ENCODE assay signal across 10 cellular contexts in the genomic region with DNA sequence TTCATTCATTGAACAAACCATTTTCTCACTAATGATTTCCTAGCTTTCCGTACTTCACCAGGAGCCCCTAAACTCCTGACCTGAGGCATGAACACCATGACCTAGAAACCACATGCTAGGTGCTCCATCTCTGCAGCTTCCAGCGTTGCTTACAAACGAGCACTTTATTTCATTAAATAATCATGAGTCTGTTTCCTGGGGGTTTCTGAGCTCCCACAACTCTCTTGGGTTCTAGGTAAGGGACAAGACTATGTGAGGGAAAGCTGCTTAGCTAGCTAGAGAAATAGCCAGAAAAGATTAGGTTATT. TPM values are rescaled to one million over a fixed set of nuclear protein-coding genes. Genes with fewer than 3 reads are reported as not detected.
DNase-seq lines count a peak whose midpoint lies in the region; ATAC-seq, FAIRE-seq and TF ChIP-seq lines count a peak whose summit lies in the region.
"Had no signal": no experiment of that assay in that cellular context is flagged by ENCODE, and none has a peak within 500 bp of the region (broad histone marks: within the 10 kb centered on the region; RNA-seq: fewer than 3 reads in every experiment).

No MANE protein-coding gene starts in this region.

- H3K4me1 Mint-ChIP-seq in CD8-positive, alpha-beta memory T cell, result peaks cover 58 to 69% (median 68%) of the 10 kb centered on the region in 3 donors
- H3K4me1 Mint-ChIP-seq in osteocyte (ENCODE audit: unreplicated experiment), result peaks cover 33% of the 10 kb centered on the region

- no peak for ATAC-seq in HG02938 (IDR thresholded peaks at IDR 0.05; ENCODE audit: unreplicated experiment)

- no peaks in the 10 kb centered on the region for H3K27me3 ChIP-seq in CD8-positive, alpha-beta memory T cell (ENCODE audit: insufficient read depth, low read length, poor library complexity, severe bottlenecking)
- H3K27me3 ChIP-seq in endothelial cell of umbilical vein (ENCODE audit: control insufficient read depth in 2 of 2, insufficient read depth in 2 of 2, low read length in 2 of 2), result no peaks in the 10 kb centered on the region

- no peaks in the 10 kb centered on the region for H3K9me1 ChIP-seq in endothelial cell of umbilical vein (replicated peaks; ENCODE audit: control insufficient read depth, extremely low read depth, insufficient read depth, low read length)

- H3K4me2 ChIP-seq in OCI-LY7 (ENCODE audit: low read length) (peak overlapping the region; percentile 99), endothelial cell of umbilical vein (ENCODE audit: insufficient read depth, low read length) (peak overlapping the region; percentile 97)

- peak; percentile 50 for TF ChIP-seq CTCF in OCI-LY7 (conservative IDR thresholded peaks at IDR 0.05; ENCODE audit: low read length)
- TF ChIP-seq CTCF in endothelial cell of umbilical vein (IDR thresholded peaks at IDR 0.05; ENCODE audit: extremely low read depth in 1 of 2, insufficient read depth in 1 of 2, low read depth in 1 of 2, low read length in 2 of 2), result no peak
- no peak for TF ChIP-seq CTCF in osteocyte (IDR thresholded peaks at IDR 0.05)

- H2AFZ ChIP-seq in OCI-LY7 (ENCODE audit: low read length), result no peak overlapping the region
- no peak overlapping the region for H2AFZ ChIP-seq in endothelial cell of umbilical vein (ENCODE audit: low read depth, low read length)

- peaks cover 16% of the 10 kb centered on the region for H4K20me1 ChIP-seq in OCI-LY7 (ENCODE audit: insufficient read depth, low read length)
- no peaks in the 10 kb centered on the region for H4K20me1 ChIP-seq in endothelial cell of umbilical vein (replicated peaks; ENCODE audit: control insufficient read depth, extremely low read depth, insufficient read depth, low read length)

- H3K27ac Mint-ChIP-seq in CD8-positive, alpha-beta memory T cell, result peak overlapping the region; percentile 79 to 95 (median 92)
- peak overlapping the region; percentile 94 for H3K27ac Mint-ChIP-seq in osteocyte (ENCODE audit: unreplicated experiment)

- no peaks in the 10 kb centered on the region for H3K27me3 Mint-ChIP-seq in CD8-positive, alpha-beta memory T cell
- H3K27me3 Mint-ChIP-seq in osteocyte (ENCODE audit: unreplicated experiment), result no peaks in the 10 kb centered on the region

- peaks cover 0 to 18% (median 0%) of the 10 kb centered on the region in 3 donors for H3K36me3 Mint-ChIP-seq in CD8-positive, alpha-beta memory T cell
- H3K36me3 Mint-ChIP-seq in osteocyte (ENCODE audit: unreplicated experiment), result no peaks in the 10 kb centered on the region

- CTCF ChIA-PET in CD8-positive, alpha-beta memory T cell (lab: Charles Lee), result interaction anchor here (0.8 to 7.8 kb wide), 6 partner anchors 19 to 115 kb away, joined by 3 to 95 read pairs (median 11); a partner anchor contains a TSS
- CTCF ChIA-PET in OCI-LY7 (lab: Charles Lee; ENCODE audit: unreplicated experiment), result interaction anchor here (0.7 to 1.2 kb wide), 2 partner anchors 12 to 111 kb away, joined by 3 read pairs; no protein-coding TSS in a partner anchor
- CTCF ChIA-PET in endothelial cell of umbilical vein (lab: Charles Lee), result interaction anchor here (0.5 to 5.3 kb wide), 12 partner anchors 8 to 110 kb away, joined by 3 to 100 read pairs (median 5); a partner anchor contains a TSS

- DNase-seq in CD8-positive, alpha-beta memory T cell, result no peak
- DNase-seq in OCI-LY7 (ENCODE audit: low spot score), result peak; percentile 20
- DNase-seq in endothelial cell of umbilical vein (ENCODE audit: low read depth, low spot score), result no peak
- DNase-seq in osteocyte (ENCODE audit: extremely low spot score, unreplicated experiment), result no peak
- no peak for DNase-seq in hippocampal formation (lab: John Stamatoyannopoulos, UW)
- DNase-seq in erythroblast (lab: John Stamatoyannopoulos, UW), result no peak
- DNase-seq in NCI-H2227 treated with DMSO at 0.1 percent for 48 hours (lab: John Stamatoyannopoulos, UW), result no peak

- peak overlapping the region; percentile 74 for H3K4me3 ChIP-seq in CD8-positive, alpha-beta memory T cell (ENCODE audit: low read length)
- H3K4me3 ChIP-seq in OCI-LY7 (ENCODE audit: low read depth, low read length, poor library complexity, severe bottlenecking), result peak overlapping the region; percentile 83
- H3K4me3 ChIP-seq in endothelial cell of umbilical vein (replicated peaks in 1 of 3; ENCODE audit: insufficient read depth in 1 of 3, low read depth in 1 of 3, low read length in 3 of 3), result peak overlapping the region; percentile 78 to 93 (median 81)

- peak overlapping the region; percentile 78 for H3K27ac ChIP-seq in CD8-positive, alpha-beta memory T cell (ENCODE audit: low read depth, low read length)
- peak overlapping the region; percentile 83 for H3K27ac ChIP-seq in OCI-LY7 (ENCODE audit: low read depth, low read length, poor library complexity, severe bottlenecking)
- peak overlapping the region; percentile 83 for H3K27ac ChIP-seq in endothelial cell of umbilical vein (ENCODE audit: insufficient read depth, low read depth, low read length)

- FAIRE-seq in endothelial cell of umbilical vein (lab: Jason Lieb, UNC), result no peak
- FAIRE-seq: islet of Langerhans, RCC 7860 had no signal

- H3K36me3 ChIP-seq in CD8-positive, alpha-beta memory T cell (ENCODE audit: insufficient read depth, low read length), result no peaks in the 10 kb centered on the region
- H3K36me3 ChIP-seq in OCI-LY7 (ENCODE audit: insufficient read depth, low read length), result peaks cover 23% of the 10 kb centered on the region
- no peaks in the 10 kb centered on the region for H3K36me3 ChIP-seq in endothelial cell of umbilical vein (ENCODE audit: control insufficient read depth in 2 of 2, extremely low read depth in 1 of 2, insufficient read depth in 2 of 2, low read length in 2 of 2)

- BruUV-seq in OCI-LY7 (replicated peaks; lab: Mats Ljungman, UMichigan) (no TSS peak), endothelial cell of umbilical vein (replicated peaks; lab: Mats Ljungman, UMichigan) (no TSS peak)

- intact Hi-C loops in OCI-LY7 (cut with micrococcal nuclease; ENCODE audit: unreplicated experiment) (loop anchor here (1.0 kb wide), 1 partner anchor 94 kb away; no protein-coding TSS in a partner anchor), endothelial cell of umbilical vein (cut with micrococcal nuclease) (no loop called here)

- peak overlapping the region; percentile 88 to 96 (median 94) for H3K4me3 Mint-ChIP-seq in CD8-positive, alpha-beta memory T cell
- H3K4me3 Mint-ChIP-seq in osteocyte (ENCODE audit: unreplicated experiment), result peak overlapping the region; percentile 91

- TF ChIP-seq POLR2A in endothelial cell of umbilical vein (IDR thresholded peaks at IDR 0.05; ENCODE audit: low read depth, low read length), result no peak
- TF ChIP-seq POLR2A in erythroblast (IDR thresholded peaks at IDR 0.05; ENCODE audit: low read length), result no peak

- peaks cover 58% of the 10 kb centered on the region for H3K4me1 ChIP-seq in CD8-positive, alpha-beta memory T cell (ENCODE audit: insufficient read depth, low read length)
- H3K4me1 ChIP-seq in OCI-LY7 (ENCODE audit: insufficient read depth, low read length, poor library complexity, severe bottlenecking), result peaks cover 47% of the 10 kb centered on the region
- peaks cover 31% of the 10 kb centered on the region for H3K4me1 ChIP-seq in endothelial cell of umbilical vein (ENCODE audit: control insufficient read depth, extremely low read depth, insufficient read depth, low read length)

- H3K79me2 ChIP-seq in OCI-LY7 (ENCODE audit: insufficient read depth, low read depth, low read length) (peaks cover 66% of the 10 kb centered on the region), endothelial cell of umbilical vein (ENCODE audit: control insufficient read depth, insufficient read depth, low read length) (peaks cover 62% of the 10 kb centered on the region)

- POLR2A ChIA-PET in CD8-positive, alpha-beta memory T cell (lab: Charles Lee), result interaction anchor here (1.1 to 2.7 kb wide), 3 partner anchors 111 to 117 kb away, joined by 3 to 18 read pairs (median 4); a partner anchor contains a TSS
- POLR2A ChIA-PET in OCI-LY7 (lab: Charles Lee) (interaction anchor here (0.7 to 1.6 kb wide), 9 partner anchors 15 to 116 kb away, joined by 3 to 7 read pairs (median 3); a partner anchor contains a TSS), endothelial cell of umbilical vein (lab: Charles Lee) (interaction anchor here (1.2 to 2.6 kb wide), 2 partner anchors 17 to 111 kb away, joined by 3 to 19 read pairs; a partner anchor contains a TSS)

- no peaks in the 10 kb centered on the region for H3K9me3 ChIP-seq in CD8-positive, alpha-beta memory T cell (ENCODE audit: low read length)
- H3K9me3 ChIP-seq in OCI-LY7 (ENCODE audit: low read length) (no peaks in the 10 kb centered on the region), endothelial cell of umbilical vein (replicated peaks; ENCODE audit: control insufficient read depth, insufficient read depth, low read length) (no peaks in the 10 kb centered on the region)

- dilution Hi-C loops in endothelial cell of umbilical vein (cut with MboI; ENCODE audit: extremely low pct_ligation_motif_present, low sequenced_read_pairs), result no loop called here

- H3K9me2 ChIP-seq in OCI-LY7 (ENCODE audit: insufficient read depth, low read length), result no peaks in the 10 kb centered on the region

- no peaks in the 10 kb centered on the region for H3K9me3 Mint-ChIP-seq in CD8-positive, alpha-beta memory T cell
- H3K9me3 Mint-ChIP-seq in osteocyte (ENCODE audit: unreplicated experiment), result no peaks in the 10 kb centered on the region

- peak overlapping the region; percentile 81 for H3K9ac ChIP-seq in endothelial cell of umbilical vein (replicated peaks; ENCODE audit: extremely low read depth, insufficient read depth, low read length)

RNA-seq across cellular contexts. Expression of a gene that starts 1.3 kb away (rescaled TPM):
- total RNA-seq in CD8-positive, alpha-beta memory T cell, result 10 to 100 TPM; 69.2 to 72.2 TPM
- polyA plus RNA-seq in CD8-positive, alpha-beta memory T cell, result 45.3 TPM
- total RNA-seq in OCI-LY7 (2014; rRNA removed; shearing (Covaris generic)), result 37.2 and 43.9 TPM in 2 replicates
- total RNA-seq in OCI-LY7 (2022), result 82.6 and 95.8 TPM in 2 replicates
- total RNA-seq in endothelial cell of umbilical vein, result 45.1 and 45.5 TPM in 2 replicates
- polyA plus RNA-seq in endothelial cell of umbilical vein, result 22.3 and 30.9 TPM in 2 replicates
- polyA plus RNA-seq in endothelial cell of umbilical vein (2011; cell fraction: cytosol; rRNA removed), result 20.1 and 24.3 TPM in 2 replicates
- 19.2 and 23.8 TPM in 2 replicates for polyA plus RNA-seq in endothelial cell of umbilical vein (2011; cell fraction: nucleus; rRNA removed)
- polyA plus RNA-seq in endothelial cell of umbilical vein (2012), result 40.0 and 56.7 TPM in 2 replicates
- 23.7 and 27.3 TPM in 2 replicates for polyA minus RNA-seq in endothelial cell of umbilical vein
- 13.8 TPM for polyA minus RNA-seq in endothelial cell of umbilical vein (2011; cell fraction: cytosol; rRNA and poly(A)+ RNA removed)
- polyA minus RNA-seq in endothelial cell of umbilical vein (2011; cell fraction: nucleus; rRNA and poly(A)+ RNA removed), result 9.2 and 12.0 TPM in 2 replicates
- 49.3 and 50.7 TPM in 2 replicates for total RNA-seq in osteocyte

RNA-seq across cellular contexts. Expression of a gene that starts 31.5 kb away (rescaled TPM):
- 10 to 100 TPM; 58.9 to 63.7 TPM for total RNA-seq in CD8-positive, alpha-beta memory T cell
- 9.1 TPM for polyA plus RNA-seq in CD8-positive, alpha-beta memory T cell
- total RNA-seq in OCI-LY7 (2014; rRNA removed; shearing (Covaris generic)), result 26.0 and 28.6 TPM in 2 replicates
- total RNA-seq in OCI-LY7 (2022) (34.9 and 38.1 TPM in 2 replicates), endothelial cell of umbilical vein (15.4 and 16.2 TPM in 2 replicates), osteocyte (7.6 and 8.0 TPM in 2 replicates)
- polyA plus RNA-seq in endothelial cell of umbilical vein, result 2.7 and 3.6 TPM in 2 replicates
- 6.7 and 7.0 TPM in 2 replicates for polyA plus RNA-seq in endothelial cell of umbilical vein (2011; cell fraction: cytosol; rRNA removed)
- 5.0 and 6.0 TPM in 2 replicates for polyA plus RNA-seq in endothelial cell of umbilical vein (2011; cell fraction: nucleus; rRNA removed)
- 12.0 and 18.6 TPM in 2 replicates for polyA plus RNA-seq in endothelial cell of umbilical vein (2012)
- polyA minus RNA-seq in endothelial cell of umbilical vein, result 2.0 and 2.3 TPM in 2 replicates
- polyA minus RNA-seq in endothelial cell of umbilical vein (2011; cell fraction: cytosol; rRNA and poly(A)+ RNA removed), result 13.4 TPM
- 2.4 and 3.9 TPM in 2 replicates for polyA minus RNA-seq in endothelial cell of umbilical vein (2011; cell fraction: nucleus; rRNA and poly(A)+ RNA removed)
